ENCODE assay signal across 3 cellular contexts in the genomic region with DNA sequence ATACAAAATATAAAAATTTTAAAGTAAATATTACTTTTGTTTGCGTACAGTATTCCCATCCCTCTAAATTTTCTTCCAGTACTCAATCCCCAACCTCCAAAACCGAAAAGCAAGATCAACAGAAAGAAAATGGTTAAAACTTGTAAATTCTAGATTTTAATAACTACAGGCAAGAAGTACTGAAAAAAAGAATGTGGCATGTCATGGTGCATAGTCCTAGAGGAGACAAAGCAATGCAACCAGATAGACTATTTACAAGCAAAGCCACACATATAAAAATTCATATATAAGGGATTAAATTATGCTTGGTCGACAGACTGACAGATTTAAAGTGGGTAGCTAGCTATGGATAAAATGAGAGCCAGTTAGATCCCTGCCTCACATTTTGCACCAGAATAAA.
TF ChIP-seq lines count a peak whose summit lies in the region.

No MANE protein-coding gene starts in this region.

TF ChIP-seq in A549, 52 proteins besides CTCF, POLR2A, EP300 and RAD21:
- TF ChIP-seq CBX2 (IDR thresholded peaks at IDR 0.05; ENCODE audit: borderline replicate concordance, low read depth) (no peak), E2F6 (IDR thresholded peaks at IDR 0.05; ENCODE audit: borderline replicate concordance, low read depth) (no peak), TFCP2L1 (CRISPR knock-in tag; IDR thresholded peaks at IDR 0.05) (no peak), NR3C1 (IDR thresholded peaks at IDR 0.05) (no peak), CHD2 (IDR thresholded peaks at IDR 0.05; ENCODE audit: low read length, partially characterized antibody) (no peak), HDAC2 (IDR thresholded peaks at IDR 0.05) (no peak), NPAS2 (CRISPR knock-in tag; IDR thresholded peaks at IDR 0.05; ENCODE audit: borderline replicate concordance) (no peak), ZNF302 (CRISPR knock-in tag; IDR thresholded peaks at IDR 0.05) (no peak), GATA3 (IDR thresholded peaks at IDR 0.05; ENCODE audit: borderline replicate concordance) (no peak)
- TF ChIP-seq, protein P1, sequence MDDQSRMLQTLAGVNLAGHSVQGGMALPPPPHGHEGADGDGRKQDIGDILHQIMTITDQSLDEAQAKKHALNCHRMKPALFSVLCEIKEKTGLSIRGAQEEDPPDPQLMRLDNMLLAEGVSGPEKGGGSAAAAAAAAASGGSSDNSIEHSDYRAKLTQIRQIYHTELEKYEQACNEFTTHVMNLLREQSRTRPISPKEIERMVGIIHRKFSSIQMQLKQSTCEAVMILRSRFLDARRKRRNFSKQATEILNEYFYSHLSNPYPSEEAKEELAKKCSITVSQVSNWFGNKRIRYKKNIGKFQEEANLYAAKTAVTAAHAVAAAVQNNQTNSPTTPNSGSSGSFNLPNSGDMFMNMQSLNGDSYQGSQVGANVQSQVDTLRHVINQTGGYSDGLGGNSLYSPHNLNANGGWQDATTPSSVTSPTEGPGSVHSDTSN (IDR thresholded peaks at IDR 0.05), result no peak
TF ChIP-seq in A549: peak in this region for 0.

TF ChIP-seq in H1, 55 proteins besides CTCF, POLR2A, EP300 and RAD21:
- TF ChIP-seq RFX5 (IDR thresholded peaks at IDR 0.05; ENCODE audit: borderline replicate concordance, low read depth, low read length), result no peak
- TF ChIP-seq CBX5 (IDR thresholded peaks at IDR 0.05; ENCODE audit: low read depth, low read length), result no peak
- TF ChIP-seq CTBP2 (IDR thresholded peaks at IDR 0.05; ENCODE audit: borderline replicate concordance, insufficient read depth, insufficient read length, low read length), result no peak
- TF ChIP-seq, protein P2, sequence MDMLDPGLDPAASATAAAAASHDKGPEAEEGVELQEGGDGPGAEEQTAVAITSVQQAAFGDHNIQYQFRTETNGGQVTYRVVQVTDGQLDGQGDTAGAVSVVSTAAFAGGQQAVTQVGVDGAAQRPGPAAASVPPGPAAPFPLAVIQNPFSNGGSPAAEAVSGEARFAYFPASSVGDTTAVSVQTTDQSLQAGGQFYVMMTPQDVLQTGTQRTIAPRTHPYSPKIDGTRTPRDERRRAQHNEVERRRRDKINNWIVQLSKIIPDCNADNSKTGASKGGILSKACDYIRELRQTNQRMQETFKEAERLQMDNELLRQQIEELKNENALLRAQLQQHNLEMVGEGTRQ (IDR thresholded peaks at IDR 0.05; ENCODE audit: low read length), result no peak
- no peak for TF ChIP-seq CBX8 (IDR thresholded peaks at IDR 0.05; ENCODE audit: borderline replicate concordance, low read depth, low read length)
- TF ChIP-seq PHF8 (conservative IDR thresholded peaks at IDR 0.05; ENCODE audit: low read depth, low read length), result no peak
- TF ChIP-seq YY1 (IDR thresholded peaks at IDR 0.05; ENCODE audit: low read depth, low read length), result no peak
- TF ChIP-seq TEAD4 (IDR thresholded peaks at IDR 0.05; ENCODE audit: low read depth, low read length), result no peak
- TF ChIP-seq CHD2 (IDR thresholded peaks at IDR 0.05; ENCODE audit: low read length), result no peak
- TF ChIP-seq TAF7 (optimal IDR thresholded peaks at IDR 0.05; ENCODE audit: borderline replicate concordance, low read depth, low read length), result peak; percentile 52
- TF ChIP-seq KDM4A (IDR thresholded peaks at IDR 0.05; ENCODE audit: low read depth, low read length, severe bottlenecking), result peak; percentile 2
- TF ChIP-seq E2F6 (IDR thresholded peaks at IDR 0.05), result no peak
- no peak for TF ChIP-seq NRF1 (IDR thresholded peaks at IDR 0.05; ENCODE audit: low read depth, low read length)
- no peak for TF ChIP-seq JUN (IDR thresholded peaks at IDR 0.05; ENCODE audit: low read depth, low read length)
- TF ChIP-seq MAX (IDR thresholded peaks at IDR 0.05), result no peak
- TF ChIP-seq POU5F1 (IDR thresholded peaks at IDR 0.05; ENCODE audit: low read depth, low read length), result no peak
- peak; percentile 15; the same call in 1 of the 2 replicates for TF ChIP-seq POLR2AphosphoS5 (IDR thresholded peaks at IDR 0.05; ENCODE audit: low read depth, low read length)
- no peak for TF ChIP-seq BCL11A (IDR thresholded peaks at IDR 0.05; ENCODE audit: low read depth in 2 of 2, low read length in 2 of 2)
- no peak for TF ChIP-seq NANOG (IDR thresholded peaks at IDR 0.05; ENCODE audit: insufficient read depth, low read depth, low read length, poor library complexity, severe bottlenecking)

TF ChIP-seq in GM12891, 5 proteins besides CTCF, POLR2A, EP300 and RAD21 (continued from another document):
- no peak for TF ChIP-seq POLR2AphosphoS5 (IDR thresholded peaks at IDR 0.05; ENCODE audit: low read depth, low read length)
- no peak for TF ChIP-seq PAX5 (IDR thresholded peaks at IDR 0.05; ENCODE audit: insufficient read depth, low read length, severe bottlenecking)
- TF ChIP-seq SPI1 (IDR thresholded peaks at IDR 0.05; ENCODE audit: low read depth, low read length), result no peak
